36 cellular contexts compared by ENCODE assay signal in the genomic region with DNA sequence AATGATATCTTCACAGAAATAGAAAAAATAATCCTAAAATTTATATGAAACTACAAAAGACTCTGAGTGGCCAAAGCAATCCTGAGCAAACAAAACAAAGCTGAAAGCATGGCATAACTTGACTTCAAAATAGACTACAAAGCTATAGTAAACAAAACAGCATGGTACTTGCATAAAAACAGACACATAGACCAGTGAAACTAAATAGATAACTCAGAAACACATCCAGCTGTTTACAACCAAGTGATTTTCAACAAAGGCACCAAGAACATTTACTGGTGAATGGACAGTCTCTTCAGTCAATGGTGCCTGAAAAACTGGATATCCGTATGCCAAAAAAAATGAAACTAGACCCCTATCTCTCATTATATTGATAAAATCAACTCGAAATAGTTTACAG. TPM values are rescaled to one million over a fixed set of nuclear protein-coding genes. Genes with fewer than 3 reads are reported as not detected.
"Had no signal": no experiment of that assay in that cellular context is flagged by ENCODE, and none has a peak within 500 bp of the region (broad histone marks: within the 10 kb centered on the region; RNA-seq: fewer than 3 reads in every experiment).

No MANE protein-coding gene starts in this region.

- H3K27me3 ChIP-seq: MG63 had no signal

- DNase-seq: Karpas-422, Kasumi-1, MG63, MM.1S, MV-4-11, NCI-H1048, NCI-H1092, NCI-H1092 treated with DMSO at 0.1 percent for 48 hours, NCI-H1105, NCI-H1105 treated with DMSO at 0.1 percent for 48 hours, NCI-H1417, NCI-H1417 treated with DMSO at 0.1 percent for 48 hours, NCI-H1436, NCI-H1436 treated with DMSO at 0.1 percent for 48 hours, NCI-H146, NCI-H1694, NCI-H1694 treated with DMSO at 0.1 percent for 48 hours, NCI-H187, NCI-H187 treated with DMSO at 0.1 percent for 48 hours, NCI-H1930, NCI-H2029, NCI-H2029 treated with DMSO at 0.1 percent for 48 hours, NCI-H2081, NCI-H2081 treated with DMSO at 0.1 percent for 48 hours, NCI-H2107, NCI-H2171, NCI-H2171 treated with DMSO at 0.1 percent for 48 hours, NCI-H2227 treated with DMSO at 0.1 percent for 48 hours, NCI-H226, NCI-H345, NCI-H446, NCI-H446 treated with DMSO at 0.1 percent for 48 hours, NCI-H510A, NCI-H510A treated with DMSO at 0.1 percent for 48 hours had no signal

- H3K4me3 ChIP-seq: MG63 had no signal

- H3K36me3 ChIP-seq: MG63 had no signal

RNA-seq across cellular contexts. Expression of a gene that starts 25.2 kb away (rescaled TPM):
- total RNA-seq: LHCN-M2, MCF 10A had no signal
